19 cellular contexts compared by ENCODE assay signal in genomic region chr14:28381656-28382055, GRCh38.
DNase-seq lines count a peak whose midpoint lies in the region; ATAC-seq, FAIRE-seq and TF ChIP-seq lines count a peak whose summit lies in the region.
"Had no signal": no experiment of that assay in that cellular context is flagged by ENCODE, and none has a peak within 500 bp of the region (broad histone marks: within the 10 kb centered on the region; RNA-seq: fewer than 3 reads in every experiment).

No MANE protein-coding gene starts in this region.

- no peak for TF ChIP-seq RAD21 in neural cell (conservative IDR thresholded peaks at IDR 0.05)

- ATAC-seq in GM21717 (IDR thresholded peaks at IDR 0.05; ENCODE audit: unreplicated experiment) (no peak), HG03159 (IDR thresholded peaks at IDR 0.05; ENCODE audit: unreplicated experiment) (no peak), HG03521 (IDR thresholded peaks at IDR 0.05; ENCODE audit: unreplicated experiment) (no peak)
- ATAC-seq: CD8-positive, alpha-beta T cell had no signal

- no peak for TF ChIP-seq EP300 in neural cell (conservative IDR thresholded peaks at IDR 0.05; ENCODE audit: poor library complexity, severe bottlenecking)

- dilution Hi-C loops in endothelial cell of umbilical vein (cut with MboI; ENCODE audit: extremely low pct_ligation_motif_present, low sequenced_read_pairs): no loop called here

- H3K9me1 ChIP-seq in endothelial cell of umbilical vein (replicated peaks; ENCODE audit: control insufficient read depth, extremely low read depth, insufficient read depth, low read length): no peaks in the 10 kb centered on the region

- H3K79me2 ChIP-seq in endothelial cell of umbilical vein (ENCODE audit: control insufficient read depth, insufficient read depth, low read length) (no peaks in the 10 kb centered on the region), neural cell (replicated peaks; ENCODE audit: insufficient read depth, low read length) (no peaks in the 10 kb centered on the region)

- H3K4me1 ChIP-seq in SJSA1 (replicated peaks) (peaks cover 14% of the 10 kb centered on the region), endothelial cell of umbilical vein (ENCODE audit: control insufficient read depth, extremely low read depth, insufficient read depth, low read length) (peaks cover 26% of the 10 kb centered on the region)
- H3K4me1 ChIP-seq: BE2C, Peyer's patch had no signal

- CTCF ChIA-PET in endothelial cell of umbilical vein (lab: Charles Lee): interaction anchor here (1.1 to 1.9 kb wide), 3 partner anchors 14 to 87 kb away, joined by 3 to 4 read pairs (median 3); no protein-coding TSS in a partner anchor

- H3K4me3 ChIP-seq in SJSA1 (no peak overlapping the region), endothelial cell of umbilical vein (replicated peaks in 1 of 3; ENCODE audit: insufficient read depth in 1 of 3, low read depth in 1 of 3, low read length in 3 of 3) (no peak overlapping the region), neural cell (ENCODE audit: low read length) (no peak overlapping the region)
- H3K4me3 ChIP-seq: MG63, Peyer's patch had no signal

- H2AFZ ChIP-seq in endothelial cell of umbilical vein (ENCODE audit: low read depth, low read length) (no peak overlapping the region), neural cell (ENCODE audit: low read depth, low read length) (no peak overlapping the region)

- H3K27ac ChIP-seq in SJSA1 (peak overlapping the region; percentile 58), endothelial cell of umbilical vein (ENCODE audit: insufficient read depth, low read depth, low read length) (peak overlapping the region; percentile 37), neural cell (ENCODE audit: low read length) (peak overlapping the region; percentile 60)
- H3K27ac ChIP-seq: Peyer's patch had no signal

- TF ChIP-seq POLR2A in endothelial cell of umbilical vein (IDR thresholded peaks at IDR 0.05; ENCODE audit: low read depth, low read length): no peak

- H3K9me3 ChIP-seq in SJSA1 (replicated peaks) (no peaks in the 10 kb centered on the region), endothelial cell of umbilical vein (replicated peaks; ENCODE audit: control insufficient read depth, insufficient read depth, low read length) (no peaks in the 10 kb centered on the region), neural cell (ENCODE audit: low read length) (peaks cover 5% of the 10 kb centered on the region)
- H3K9me3 ChIP-seq: BE2C, MG63, Peyer's patch had no signal

- BruUV-seq in endothelial cell of umbilical vein (replicated peaks; lab: Mats Ljungman, UMichigan): no TSS peak

- H3K36me3 ChIP-seq in SJSA1 (no peaks in the 10 kb centered on the region), endothelial cell of umbilical vein (ENCODE audit: control insufficient read depth in 2 of 2, extremely low read depth in 1 of 2, insufficient read depth in 2 of 2, low read length in 2 of 2) (no peaks in the 10 kb centered on the region), neural cell (ENCODE audit: insufficient read depth, low read length) (no peaks in the 10 kb centered on the region)
- H3K36me3 ChIP-seq: BE2C, MG63, Peyer's patch had no signal

- no peak for FAIRE-seq in endothelial cell of umbilical vein (lab: Jason Lieb, UNC)

- no peaks in the 10 kb centered on the region for H3F3A ChIP-seq in neural cell (ENCODE audit: insufficient read depth, low read length, poor library complexity, severe bottlenecking)

- intact Hi-C loops in endothelial cell of umbilical vein (cut with micrococcal nuclease): loop anchor here (2.0 kb wide), 2 partner anchors 73 to 133 kb away; no protein-coding TSS in a partner anchor

- no peaks in the 10 kb centered on the region for H3K9me2 ChIP-seq in neural cell (ENCODE audit: insufficient read depth, low read length)

- H3K9ac ChIP-seq in endothelial cell of umbilical vein (replicated peaks; ENCODE audit: extremely low read depth, insufficient read depth, low read length) (no peak overlapping the region), neural cell (ENCODE audit: low read length) (no peak overlapping the region)

- H4K20me1 ChIP-seq in endothelial cell of umbilical vein (replicated peaks; ENCODE audit: control insufficient read depth, extremely low read depth, insufficient read depth, low read length) (no peaks in the 10 kb centered on the region), neural cell (ENCODE audit: insufficient read depth) (no peaks in the 10 kb centered on the region)

- H3K27me3 ChIP-seq in SJSA1 (replicated peaks): no peaks in the 10 kb centered on the region
- no peaks in the 10 kb centered on the region for H3K27me3 ChIP-seq in endothelial cell of umbilical vein (ENCODE audit: control insufficient read depth in 2 of 2, insufficient read depth in 2 of 2, low read length in 2 of 2)
- no peaks in the 10 kb centered on the region for H3K27me3 ChIP-seq in neural cell (ENCODE audit: insufficient read depth, low read depth, low read length)
- H3K27me3 ChIP-seq: BE2C, MG63, Peyer's patch had no signal

- DNase-seq in HS-27A (ENCODE audit: low read depth) (peak; percentile 51), SJSA1 (ENCODE audit: low read depth in 1 of 2, low spot score in 2 of 2) (no peak), endothelial cell of umbilical vein (ENCODE audit: low read depth, low spot score) (no peak), NCI-H2227 (lab: John Stamatoyannopoulos, UW; ENCODE audit: unreplicated experiment) (no peak)
- DNase-seq: BE2C; CD8-positive, alpha-beta T cell; H9; KG1; MG63; NCI-H1092 treated with DMSO at 0.1 percent for 48 hours; NCI-H1694 treated with DMSO at 0.1 percent for 48 hours; NCI-H446; NCI-H748 treated with DMSO at 0.1 percent for 48 hours; Peyer's patch; SHP77 had no signal

- POLR2A ChIA-PET in endothelial cell of umbilical vein (lab: Charles Lee): no interaction called here

- H3K4me2 ChIP-seq in endothelial cell of umbilical vein (ENCODE audit: insufficient read depth, low read length) (no peak overlapping the region), neural cell (ENCODE audit: low read length) (no peak overlapping the region)

- no peak for TF ChIP-seq CTCF in endothelial cell of umbilical vein (IDR thresholded peaks at IDR 0.05; ENCODE audit: extremely low read depth in 1 of 2, insufficient read depth in 1 of 2, low read depth in 1 of 2, low read length in 2 of 2)
- TF ChIP-seq CTCF in neural cell (IDR thresholded peaks at IDR 0.05; ENCODE audit: poor library complexity, severe bottlenecking): no peak

TF ChIP-seq in endothelial cell of umbilical vein, 7 proteins besides CTCF, POLR2A, EP300 and RAD21:
- no peak for TF ChIP-seq MYC (IDR thresholded peaks at IDR 0.05; ENCODE audit: low read depth, low read length)
- peak; percentile 45 for TF ChIP-seq FOS (IDR thresholded peaks at IDR 0.05; ENCODE audit: borderline replicate concordance, insufficient read depth, low read length)

TF ChIP-seq in neural cell, 6 proteins besides CTCF, POLR2A, EP300 and RAD21:
- TF ChIP-seq TAF1 (IDR thresholded peaks at IDR 0.05; ENCODE audit: low read depth) (no peak), POLR2AphosphoS5 (IDR thresholded peaks at IDR 0.05) (no peak), SMC3 (conservative IDR thresholded peaks at IDR 0.05; ENCODE audit: poor library complexity) (no peak), EZH2 (IDR thresholded peaks at IDR 0.05; ENCODE audit: borderline replicate concordance, insufficient read depth, low read length, poor library complexity, severe bottlenecking) (no peak), REST (IDR thresholded peaks at IDR 0.05; ENCODE audit: borderline replicate concordance) (no peak), MXI1 (conservative IDR thresholded peaks at IDR 0.05; ENCODE audit: poor library complexity, severe bottlenecking) (no peak)
TF ChIP-seq in neural cell: peak in this region for 0.
